In the genomic region with DNA sequence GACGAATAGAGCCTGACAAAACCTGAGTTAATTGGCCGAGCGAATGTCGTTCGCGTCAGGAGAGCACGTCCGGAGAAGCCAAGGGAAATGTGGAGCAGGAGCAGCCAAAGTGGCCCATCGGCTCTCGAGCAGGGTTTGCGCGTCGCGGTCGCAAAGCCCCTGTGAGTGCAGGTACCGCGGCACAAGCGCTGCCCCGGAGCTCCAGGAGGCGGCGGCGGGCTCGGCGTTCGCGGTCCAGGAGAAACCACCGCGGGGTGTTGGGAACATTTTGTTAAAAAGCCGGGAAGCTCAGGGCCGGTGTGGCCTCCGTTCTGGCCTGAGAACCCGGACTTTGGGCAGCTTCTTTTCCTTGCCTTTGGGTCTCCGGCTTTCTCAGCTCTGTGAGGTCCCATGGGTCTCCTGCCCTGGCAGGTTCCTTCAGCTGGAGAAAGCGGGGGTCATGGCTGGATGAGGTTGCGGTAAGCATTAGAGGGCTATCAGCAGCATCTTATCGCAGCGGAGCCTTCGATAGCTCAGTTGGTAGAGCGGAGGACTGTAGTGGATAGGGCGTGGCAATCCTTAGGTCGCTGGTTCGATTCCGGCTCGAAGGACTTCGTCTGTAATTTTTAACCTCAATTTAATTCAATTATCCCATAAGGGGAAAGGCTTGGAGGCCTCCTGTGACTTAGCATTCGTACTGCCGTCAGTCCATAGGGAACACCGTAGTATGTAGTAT, we compare ENCODE assay signal across 1 cellular context.
TF ChIP-seq lines count a peak whose summit lies in the region.

No MANE protein-coding gene starts in this region.

TF ChIP-seq in HepG2, 621 proteins besides CTCF, POLR2A, EP300 and RAD21 (continued from another document and continues in another):
- TF ChIP-seq, protein P1, sequence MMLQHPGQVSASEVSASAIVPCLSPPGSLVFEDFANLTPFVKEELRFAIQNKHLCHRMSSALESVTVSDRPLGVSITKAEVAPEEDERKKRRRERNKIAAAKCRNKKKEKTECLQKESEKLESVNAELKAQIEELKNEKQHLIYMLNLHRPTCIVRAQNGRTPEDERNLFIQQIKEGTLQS (CRISPR knock-in tag; IDR thresholded peaks at IDR 0.05) = peak; percentile 16; the same call in 1 of the 2 replicates
- TF ChIP-seq ETV5 (CRISPR knock-in tag; IDR thresholded peaks at IDR 0.05; ENCODE audit: borderline replicate concordance) (peak; percentile 37; the same call in 1 of the 2 replicates), MAFG (CRISPR knock-in tag; IDR thresholded peaks at IDR 0.05) (no peak), MYC (CRISPR knock-in tag; IDR thresholded peaks at IDR 0.05; ENCODE audit: borderline replicate concordance) (peak; percentile 38), MAFF (IDR thresholded peaks at IDR 0.05; ENCODE audit: low read depth, low read length) (0 out of 2 replicates have a peak, but pooled peaks have one; percentile 1), ZNF766 (CRISPR knock-in tag; IDR thresholded peaks at IDR 0.05; ENCODE audit: borderline replicate concordance) (peak; percentile 21), TRIM22 (IDR thresholded peaks at IDR 0.05) (no peak), ZKSCAN1 (IDR thresholded peaks at IDR 0.05; ENCODE audit: low read length) (peak; percentile 80), CBX1 (IDR thresholded peaks at IDR 0.05; ENCODE audit: low read depth) (peak; percentile 85), TFDP2 (CRISPR knock-in tag; IDR thresholded peaks at IDR 0.05) (0 out of 2 replicates have a peak, but pooled peaks have one; percentile 14), ZNF629 (CRISPR knock-in tag; conservative IDR thresholded peaks at IDR 0.05) (peak; percentile 7; the same call in 1 of the 2 replicates), HOXD1 (CRISPR knock-in tag; IDR thresholded peaks at IDR 0.05) (peak; percentile 37; the same call in 1 of the 2 replicates), EEA1 (CRISPR knock-in tag; IDR thresholded peaks at IDR 0.05; ENCODE audit: borderline replicate concordance) (peak; percentile 74; the same call in 1 of the 2 replicates), KDM3A (CRISPR knock-in tag; IDR thresholded peaks at IDR 0.05; ENCODE audit: low read depth) (peak; percentile 96), ZNF180 (CRISPR knock-in tag; IDR thresholded peaks at IDR 0.05; ENCODE audit: borderline replicate concordance, low read depth) (peak; percentile 12; the same call in 1 of the 2 replicates), CCAR2 (optimal IDR thresholded peaks at IDR 0.05; ENCODE audit: low read depth, low read length) (peak; percentile 38), ZFY (CRISPR knock-in tag; IDR thresholded peaks at IDR 0.05) (peak; percentile 87), HINFP (CRISPR knock-in tag; IDR thresholded peaks at IDR 0.05; ENCODE audit: low read depth) (peak; percentile 23; the same call in 1 of the 2 replicates), TBP (CRISPR knock-in tag; IDR thresholded peaks at IDR 0.05) (no peak; the same call in 1 of the 2 replicates), SRF (IDR thresholded peaks at IDR 0.05; ENCODE audit: low read depth, low read length) (peak; percentile 57), ZNF446 (CRISPR knock-in tag; IDR thresholded peaks at IDR 0.05) (no peak), NR2F2 (IDR thresholded peaks at IDR 0.05; ENCODE audit: borderline replicate concordance, low read depth) (peak; percentile 76; the same call in 1 of the 2 replicates), ZNF720 (CRISPR knock-in tag; IDR thresholded peaks at IDR 0.05) (0 out of 2 replicates have a peak, but pooled peaks have one; percentile 52), TMF1 (CRISPR knock-in tag; IDR thresholded peaks at IDR 0.05; ENCODE audit: low read depth) (0 out of 2 replicates have a peak, but pooled peaks have one; percentile 10), ZNF543 (CRISPR knock-in tag; IDR thresholded peaks at IDR 0.05) (0 out of 2 replicates have a peak, but pooled peaks have one; percentile 5), ZNF20 (CRISPR knock-in tag; IDR thresholded peaks at IDR 0.05) (peak; percentile 33), ZNF562 (CRISPR knock-in tag; IDR thresholded peaks at IDR 0.05; ENCODE audit: borderline replicate concordance) (peak; percentile 78; the same call in 1 of the 2 replicates), ZNF574 (CRISPR knock-in tag; IDR thresholded peaks at IDR 0.05) (peak; percentile 40), SMYD3 (CRISPR knock-in tag; IDR thresholded peaks at IDR 0.05) (peak; percentile 49; the same call in 1 of the 2 replicates), ATM (IDR thresholded peaks at IDR 0.05; ENCODE audit: borderline replicate concordance) (no peak), CERS6 (CRISPR knock-in tag; IDR thresholded peaks at IDR 0.05) (0 out of 2 replicates have a peak, but pooled peaks have one; percentile 33), ZFYVE20 (CRISPR knock-in tag; IDR thresholded peaks at IDR 0.05; ENCODE audit: borderline replicate concordance, low read depth) (no peak), ZKSCAN5 (CRISPR knock-in tag; IDR thresholded peaks at IDR 0.05) (no peak), ZFX (CRISPR knock-in tag; IDR thresholded peaks at IDR 0.05; ENCODE audit: low read depth) (peak; percentile 86), ATF2 (CRISPR knock-in tag; IDR thresholded peaks at IDR 0.05) (no peak), MAX (IDR thresholded peaks at IDR 0.05) (peak; percentile 74), DMAP1 (CRISPR knock-in tag; IDR thresholded peaks at IDR 0.05) (peak; percentile 75), CEBPB (IDR thresholded peaks at IDR 0.05; ENCODE audit: borderline replicate concordance, low read depth, low read length) (no peak), TSC22D2 (CRISPR knock-in tag; IDR thresholded peaks at IDR 0.05; ENCODE audit: borderline replicate concordance) (peak; percentile 7; the same call in 1 of the 2 replicates), ZNF652 (CRISPR knock-in tag; IDR thresholded peaks at IDR 0.05; ENCODE audit: borderline replicate concordance, low read depth) (no peak), KMT2A (CRISPR knock-in tag; IDR thresholded peaks at IDR 0.05) (peak; percentile 79; the same call in 1 of the 2 replicates), TBL1XR1 (IDR thresholded peaks at IDR 0.05; ENCODE audit: borderline replicate concordance, low read length, partially characterized antibody) (peak; percentile 46), SALL1 (CRISPR knock-in tag; IDR thresholded peaks at IDR 0.05) (peak; percentile 50; the same call in 1 of the 2 replicates), ZNF256 (CRISPR knock-in tag; conservative IDR thresholded peaks at IDR 0.05) (peak; percentile 57; the same call in 1 of the 2 replicates), ZSCAN12 (CRISPR knock-in tag; IDR thresholded peaks at IDR 0.05) (0 out of 2 replicates have a peak, but pooled peaks have one; percentile 54), TCF7 (IDR thresholded peaks at IDR 0.05; ENCODE audit: low read depth) (no peak), ZNF367 (CRISPR knock-in tag; IDR thresholded peaks at IDR 0.05; ENCODE audit: borderline replicate concordance) (no peak), MAZ (IDR thresholded peaks at IDR 0.05; ENCODE audit: borderline replicate concordance, low read depth, low read length) (peak; percentile 85; the same call in 1 of the 2 replicates), MAZ (CRISPR knock-in tag; IDR thresholded peaks at IDR 0.05; ENCODE audit: low read depth) (peak; percentile 71), RCOR2 (CRISPR knock-in tag; IDR thresholded peaks at IDR 0.05) (peak; percentile 17; the same call in 1 of the 2 replicates), NFIC (IDR thresholded peaks at IDR 0.05; ENCODE audit: low read length) (no peak), MYPOP (CRISPR knock-in tag; IDR thresholded peaks at IDR 0.05) (peak; percentile 98), CC2D1A (CRISPR knock-in tag; IDR thresholded peaks at IDR 0.05) (peak; percentile 92)
- TF ChIP-seq, protein P2, sequence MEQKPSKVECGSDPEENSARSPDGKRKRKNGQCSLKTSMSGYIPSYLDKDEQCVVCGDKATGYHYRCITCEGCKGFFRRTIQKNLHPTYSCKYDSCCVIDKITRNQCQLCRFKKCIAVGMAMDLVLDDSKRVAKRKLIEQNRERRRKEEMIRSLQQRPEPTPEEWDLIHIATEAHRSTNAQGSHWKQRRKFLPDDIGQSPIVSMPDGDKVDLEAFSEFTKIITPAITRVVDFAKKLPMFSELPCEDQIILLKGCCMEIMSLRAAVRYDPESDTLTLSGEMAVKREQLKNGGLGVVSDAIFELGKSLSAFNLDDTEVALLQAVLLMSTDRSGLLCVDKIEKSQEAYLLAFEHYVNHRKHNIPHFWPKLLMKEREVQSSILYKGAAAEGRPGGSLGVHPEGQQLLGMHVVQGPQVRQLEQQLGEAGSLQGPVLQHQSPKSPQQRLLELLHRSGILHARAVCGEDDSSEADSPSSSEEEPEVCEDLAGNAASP (CRISPR knock-in tag; IDR thresholded peaks at IDR 0.05; ENCODE audit: borderline replicate concordance) = peak; percentile 34; the same call in 1 of the 2 replicates
